16 cellular contexts compared by ENCODE assay signal in the genomic region with DNA sequence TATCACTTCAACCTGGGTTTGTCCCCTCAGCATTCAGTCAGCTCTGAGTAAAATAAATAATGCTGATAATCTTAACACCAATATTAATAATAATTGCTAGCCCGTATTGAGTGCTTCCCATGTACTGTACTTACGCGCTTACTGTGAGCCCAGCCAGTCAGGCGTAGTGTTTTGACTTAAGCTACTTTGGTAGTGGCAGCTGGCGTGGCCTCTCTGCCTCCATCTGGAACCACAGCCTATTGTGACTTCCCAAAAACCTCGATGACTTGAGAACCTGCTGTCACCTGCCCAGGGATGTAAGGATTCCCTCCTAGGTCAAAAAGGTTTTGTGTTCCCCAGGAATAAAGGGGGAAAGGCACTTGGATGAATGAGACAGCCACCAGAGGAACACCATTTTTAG.
"Had no signal": no experiment of that assay in that cellular context is flagged by ENCODE, and none has a peak within 500 bp of the region (broad histone marks: within the 10 kb centered on the region; RNA-seq: fewer than 3 reads in every experiment).

No MANE protein-coding gene starts in this region.

- ATAC-seq: activated CD8-positive, alpha-beta T cell treated with anti-CD3 and anti-CD28 coated beads, Interleukin-2, amount 10 ng/mL, durations not matched to agents 7 days and 5 days; activated naive CD8-positive, alpha-beta T cell treated with anti-CD3 and anti-CD28 coated beads, Interleukin-2, amount 50 U/mL, for 24 hours; gastroesophageal sphincter had no signal

- H3K27ac ChIP-seq: colonic mucosa, gastroesophageal sphincter, left ventricle myocardium inferior, ovary, upper lobe of left lung, VCaP had no signal

- H3K4me1 Mint-ChIP-seq: activated naive CD8-positive, alpha-beta T cell treated with anti-CD3 and anti-CD28 coated beads, Interleukin-2, amount 50 U/mL, for 24 hours had no signal

- DNase-seq: activated CD4-positive, alpha-beta T cell treated with anti-CD3 and anti-CD28 coated beads for 4 hours; activated CD8-positive, alpha-beta memory T cell treated with anti-CD3 and anti-CD28 coated beads, Interleukin-2, amount 50 U/mL, for 48 hours; activated CD8-positive, alpha-beta T cell treated with anti-CD3 and anti-CD28 coated beads, Interleukin-2, amount 10 ng/mL, durations not matched to agents 7 days and 5 days; activated naive CD4-positive, alpha-beta T cell; activated naive CD8-positive, alpha-beta T cell treated with anti-CD3 and anti-CD28 coated beads, Interleukin-2, amount 50 U/mL, for 24 hours; effector CD4-positive, alpha-beta T cell; left ventricle myocardium inferior; mesendoderm; ovary; stimulated activated CD4-positive, alpha-beta T cell treated with anti-CD3 and anti-CD28 coated beads, Interleukin-15, amount 100 ng/mL, for 24 hours; stimulated activated CD4-positive, alpha-beta T cell treated with anti-CD3 and anti-CD28 coated beads, Interleukin-4, amount 100 ng/mL, for 24 hours; upper lobe of left lung had no signal

- H3K9me3 ChIP-seq: colonic mucosa, gastroesophageal sphincter, left ventricle myocardium inferior, ovary, upper lobe of left lung had no signal

- H3K9me3 Mint-ChIP-seq: activated naive CD8-positive, alpha-beta T cell treated with anti-CD3 and anti-CD28 coated beads, Interleukin-2, amount 50 U/mL, for 24 hours; stimulated activated naive CD8-positive, alpha-beta T cell treated with anti-CD3 and anti-CD28 coated beads, Interleukin-15, Interleukin-2, amounts not matched to agents 100 ng/mL and 50 ng/mL, for 24 hours had no signal

- H3K4me3 ChIP-seq: colonic mucosa, gastroesophageal sphincter, left ventricle myocardium inferior, ovary, upper lobe of left lung had no signal

- H3K27ac Mint-ChIP-seq: activated CD8-positive, alpha-beta T cell treated with anti-CD3 and anti-CD28 coated beads, Interleukin-2, amount 10 ng/mL, durations not matched to agents 7 days and 5 days; activated naive CD8-positive, alpha-beta T cell treated with anti-CD3 and anti-CD28 coated beads, Interleukin-2, amount 50 U/mL, for 24 hours; stimulated activated naive CD8-positive, alpha-beta T cell treated with anti-CD3 and anti-CD28 coated beads, Interleukin-15, Interleukin-2, amounts not matched to agents 100 ng/mL and 50 ng/mL, for 24 hours had no signal

- H3K4me1 ChIP-seq: colonic mucosa, gastroesophageal sphincter, left ventricle myocardium inferior, upper lobe of left lung had no signal

- H3K27me3 ChIP-seq: colonic mucosa, ovary, upper lobe of left lung had no signal

- H3K36me3 ChIP-seq: colonic mucosa, gastroesophageal sphincter, left ventricle myocardium inferior, ovary, upper lobe of left lung had no signal

- H3K4me3 Mint-ChIP-seq: activated CD8-positive, alpha-beta T cell treated with anti-CD3 and anti-CD28 coated beads, Interleukin-2, amount 10 ng/mL, durations not matched to agents 7 days and 5 days; activated naive CD8-positive, alpha-beta T cell treated with anti-CD3 and anti-CD28 coated beads, Interleukin-2, amount 50 U/mL, for 24 hours; stimulated activated naive CD8-positive, alpha-beta T cell treated with anti-CD3 and anti-CD28 coated beads, Interleukin-15, Interleukin-2, amounts not matched to agents 100 ng/mL and 50 ng/mL, for 24 hours had no signal
